ENCODE assay signal across 10 cellular contexts in genomic region chr4:2259541-2260267, GRCh38. TPM values are rescaled to one million over a fixed set of nuclear protein-coding genes. Genes with fewer than 3 reads are reported as not detected.
DNase-seq lines count a peak whose midpoint lies in the region; ATAC-seq and TF ChIP-seq lines count a peak whose summit lies in the region.
"Had no signal": no experiment of that assay in that cellular context is flagged by ENCODE, and none has a peak within 500 bp of the region (broad histone marks: within the 10 kb centered on the region; RNA-seq: fewer than 3 reads in every experiment).

No MANE protein-coding gene starts in this region.

- no peak for TF ChIP-seq RAD21 in SK-N-SH (IDR thresholded peaks at IDR 0.05; ENCODE audit: low read length)

- no peak for TF ChIP-seq CTCF in SK-N-SH (IDR thresholded peaks at IDR 0.05)
- TF ChIP-seq CTCF in body of pancreas (IDR thresholded peaks at IDR 0.05), result no peak

- H3K36me3 Mint-ChIP-seq in stimulated activated effector memory CD8-positive, alpha-beta T cell treated with anti-CD3 and anti-CD28 coated beads, Interleukin-12 subunit alpha, Interleukin-12 subunit beta, amount 100 ng/mL, for 72 hours, result peaks cover 10% of the 10 kb centered on the region

- DNase-seq in SK-N-SH (no peak), body of pancreas (peak; percentile 1 to 13 (median 8)), left colon (peak; percentile 5 to 23), NCI-H446 treated with DMSO at 0.1 percent for 48 hours (lab: John Stamatoyannopoulos, UW) (no peak), medulla oblongata (ENCODE audit: extremely low spot score) (no peak)
- DNase-seq in stimulated activated effector memory CD8-positive, alpha-beta T cell treated with anti-CD3 and anti-CD28 coated beads, Interleukin-12 subunit alpha, Interleukin-12 subunit beta, amount 100 ng/mL, for 72 hours (ENCODE audit: low spot score in 2 of 2), result no peak

- peaks cover 59% of the 10 kb centered on the region for H4K20me1 ChIP-seq in SK-N-SH (ENCODE audit: insufficient read depth)

- CTCF ChIA-PET in SK-N-SH (lab: Yijun Ruan, JAX), result interaction anchor here (0.8 to 1.7 kb wide), 2 partner anchors 9 to 40 kb away, joined by 3 to 4 read pairs; no protein-coding TSS in a partner anchor

- H3K4me3 Mint-ChIP-seq in stimulated activated effector memory CD8-positive, alpha-beta T cell treated with anti-CD3 and anti-CD28 coated beads, Interleukin-12 subunit alpha, Interleukin-12 subunit beta, amount 100 ng/mL, for 72 hours, result peak overlapping the region; percentile 66

- intact Hi-C loops in body of pancreas (cut with DNase I) (loop anchor here (10.0 kb wide), 1 partner anchor 165 kb away; no protein-coding TSS in a partner anchor), left colon (cut with DNase I, micrococcal nuclease) (loop anchor here in 1 of 2 donors (10.0 kb wide), 1 partner anchor 205 kb away; the partner anchor contains the start of gene RNF4)

- H3K27ac Mint-ChIP-seq in stimulated activated effector memory CD8-positive, alpha-beta T cell treated with anti-CD3 and anti-CD28 coated beads, Interleukin-12 subunit alpha, Interleukin-12 subunit beta, amount 100 ng/mL, for 72 hours, result peak overlapping the region; percentile 8

- no peak for TF ChIP-seq EP300 in SK-N-SH (IDR thresholded peaks at IDR 0.05; ENCODE audit: borderline replicate concordance in 1 of 2, low read depth in 1 of 2, low read length in 1 of 2)

- WGBS in SK-N-SH (ENCODE audit: low lambda C conversion rate), result 100% methylated on average over 1 of the region's 14 CpGs
- 73 to 79% methylated on average over 8 to 14 of the region's 14 CpGs for WGBS in body of pancreas, 2 donors

- H3K4me3 ChIP-seq in SK-N-SH (ENCODE audit: low read depth in 2 of 2, low read length in 1 of 2) (peak overlapping the region; percentile 83 to 87; a peak in 3 of 4 replicates), body of pancreas (no peak overlapping the region)

- H3K9me2 ChIP-seq in SK-N-SH, result no peaks in the 10 kb centered on the region

- H3K4me2 ChIP-seq in SK-N-SH, result peak overlapping the region; percentile 91

- no peak for TF ChIP-seq POLR2A in body of pancreas (IDR thresholded peaks at IDR 0.05)

- peaks cover 7% of the 10 kb centered on the region for H3K4me1 Mint-ChIP-seq in stimulated activated effector memory CD8-positive, alpha-beta T cell treated with anti-CD3 and anti-CD28 coated beads, Interleukin-12 subunit alpha, Interleukin-12 subunit beta, amount 100 ng/mL, for 72 hours

- no peaks in the 10 kb centered on the region for H3K27me3 ChIP-seq in SK-N-SH (ENCODE audit: insufficient read depth)
- no peaks in the 10 kb centered on the region for H3K27me3 ChIP-seq in body of pancreas

- no peaks in the 10 kb centered on the region for H3F3A ChIP-seq in SK-N-SH (replicated peaks; ENCODE audit: insufficient read depth)

- H3K9me3 ChIP-seq in SK-N-SH (no peaks in the 10 kb centered on the region), body of pancreas (no peaks in the 10 kb centered on the region)

- no peaks in the 10 kb centered on the region for H3K9me3 Mint-ChIP-seq in stimulated activated effector memory CD8-positive, alpha-beta T cell treated with anti-CD3 and anti-CD28 coated beads, Interleukin-12 subunit alpha, Interleukin-12 subunit beta, amount 100 ng/mL, for 72 hours

- H3K36me3 ChIP-seq in SK-N-SH (replicated peaks in 1 of 2; ENCODE audit: control insufficient read depth in 1 of 2, insufficient read depth in 2 of 2, low read length in 1 of 2) (peaks cover 0 to 34% of the 10 kb centered on the region in 2 experiments), body of pancreas (replicated peaks in 1 of 2; ENCODE audit: insufficient read depth in 1 of 2, low read depth in 2 of 2) (peaks cover 0 to 2% of the 10 kb centered on the region in 2 donors)

- POLR2A ChIA-PET in SK-N-SH (lab: Yijun Ruan, JAX), result interaction anchor here (1.3 kb wide), 1 partner anchor 9 kb away, joined by 6 read pairs; no protein-coding TSS in a partner anchor

- ATAC-seq in SK-N-SH treated with all-trans-retinoic acid at 6 μM for 48 hours, result no peak
- no peak for ATAC-seq in body of pancreas
- ATAC-seq in left colon, result no peak
- ATAC-seq in stimulated activated effector memory CD8-positive, alpha-beta T cell treated with anti-CD3 and anti-CD28 coated beads, Interleukin-12 subunit alpha, Interleukin-12 subunit beta, amount 100 ng/mL, for 72 hours, result no peak
- ATAC-seq in GM21619 (IDR thresholded peaks at IDR 0.05; ENCODE audit: unreplicated experiment), result no peak

- H3K4me1 ChIP-seq in SK-N-SH (ENCODE audit: control insufficient read depth in 1 of 2, insufficient read depth in 2 of 2, low read depth in 1 of 2, low read length in 1 of 2) (peaks cover 5 to 72% of the 10 kb centered on the region in 2 experiments; a peak in 2 of 4 replicates), body of pancreas (peaks cover 69% of the 10 kb centered on the region)

- H3K27ac ChIP-seq in SK-N-SH (ENCODE audit: low read depth in 2 of 2, low read length in 1 of 2) (no peak overlapping the region; a peak in 1 of 4 replicates), body of pancreas (peak overlapping the region in 2 of 4 donors; percentile 83 to 90)
- H3K27ac ChIP-seq: 22Rv1, HL-60 had no signal

- no peak overlapping the region for H2AFZ ChIP-seq in SK-N-SH (ENCODE audit: low read depth)

- peak overlapping the region; percentile 83; the same call in 1 of the 2 replicates for H3K9ac ChIP-seq in SK-N-SH

- peaks cover 41% of the 10 kb centered on the region for H3K79me2 ChIP-seq in SK-N-SH (ENCODE audit: insufficient read depth)

TF ChIP-seq in SK-N-SH, 30 proteins besides CTCF, POLR2A, EP300 and RAD21:
- no peak for TF ChIP-seq EZH2phosphoT487 (IDR thresholded peaks at IDR 0.05; ENCODE audit: borderline replicate concordance, low read depth)
- TF ChIP-seq JUND (IDR thresholded peaks at IDR 0.05), result no peak
- TF ChIP-seq MXI1 (IDR thresholded peaks at IDR 0.05; ENCODE audit: low read depth, low read length), result no peak
- TF ChIP-seq FOSL2 (IDR thresholded peaks at IDR 0.05; ENCODE audit: borderline replicate concordance, low read depth), result no peak

TF ChIP-seq in SK-N-SH treated with all-trans-retinoic acid at 6 μM for 48 hours, 23 proteins besides CTCF, POLR2A, EP300 and RAD21:
- no peak for TF ChIP-seq ISL1 (CRISPR knock-in tag; IDR thresholded peaks at IDR 0.05)
- TF ChIP-seq PATZ1 (CRISPR knock-in tag; IDR thresholded peaks at IDR 0.05; ENCODE audit: borderline replicate concordance), result no peak
- TF ChIP-seq ZNF8 (CRISPR knock-in tag; IDR thresholded peaks at IDR 0.05), result no peak
- TF ChIP-seq POU6F1 (CRISPR knock-in tag; IDR thresholded peaks at IDR 0.05; ENCODE audit: borderline replicate concordance, low read depth), result no peak
- TF ChIP-seq ZFP30 (CRISPR knock-in tag; IDR thresholded peaks at IDR 0.05), result no peak
- TF ChIP-seq ZFP3 (CRISPR knock-in tag; IDR thresholded peaks at IDR 0.05), result no peak
- no peak for TF ChIP-seq ARNTL (CRISPR knock-in tag; IDR thresholded peaks at IDR 0.05; ENCODE audit: borderline replicate concordance, low read depth)
- TF ChIP-seq BACH2 (CRISPR knock-in tag; IDR thresholded peaks at IDR 0.05; ENCODE audit: borderline replicate concordance), result no peak

RNA-seq across cellular contexts. Expression of gene MXD4, which starts 2.2 kb away (rescaled TPM):
- 38.6 and 42.2 TPM in 2 replicates for polyA plus RNA-seq in SK-N-SH (2012; rRNA removed)
- 17.3 and 28.2 TPM in 2 replicates for polyA plus RNA-seq in SK-N-SH (2012; cell fraction: cytosol; rRNA removed)
- 58.8 and 62.0 TPM in 2 replicates for polyA plus RNA-seq in SK-N-SH (2012; cell fraction: nucleus; rRNA removed)
- 10 to 100 TPM; 40.7 to 45.5 TPM for total RNA-seq in body of pancreas
- 10 to 100 TPM; 33.1 to 49.8 TPM for total RNA-seq in left colon

RNA-seq across cellular contexts. Expression of gene HAUS3, which starts 17.8 kb away (rescaled TPM):
- 6.3 and 6.4 TPM in 2 replicates for polyA plus RNA-seq in SK-N-SH (2012; rRNA removed)
- 4.0 and 4.4 TPM in 2 replicates for polyA plus RNA-seq in SK-N-SH (2012; cell fraction: cytosol; rRNA removed)
- polyA plus RNA-seq in SK-N-SH (2012; cell fraction: nucleus; rRNA removed), result 15.3 and 15.8 TPM in 2 replicates
- total RNA-seq in body of pancreas, result 10 to 100 TPM in 1 of 2 donors, 1 to 10 TPM in 1; 7.3 to 11.9 TPM
- total RNA-seq in left colon, result 1 to 10 TPM; 7.7 to 9.7 TPM

RNA-seq across cellular contexts. Expression of gene POLN, which starts 17.8 kb away (rescaled TPM):
- 0.67 and 1.2 TPM in 2 replicates for polyA plus RNA-seq in SK-N-SH (2012; rRNA removed)
- polyA plus RNA-seq in SK-N-SH (2012; cell fraction: cytosol; rRNA removed), result 0.31 and 0.38 TPM in 2 replicates
- polyA plus RNA-seq in SK-N-SH (2012; cell fraction: nucleus; rRNA removed), result 4.2 and 4.9 TPM in 2 replicates
- total RNA-seq in body of pancreas, result 1 to 10 TPM; 4.9 to 5.9 TPM
- total RNA-seq in left colon, result 1 to 10 TPM; 1.3 to 3.1 TPM

Comparison
In these comparisons a context has a peak if more than half of its experiments do, and no peak if none do; other contexts are left out.
1. DNase-seq: peak in body of pancreas (4 of 4) and left colon (2 of 2); none in SK-N-SH (single experiment), stimulated activated effector memory CD8-positive, alpha-beta T cell treated with anti-CD3 and anti-CD28 coated beads, Interleukin-12 subunit alpha, Interleukin-12 subunit beta, amount 100 ng/mL, for 72 hours (0 of 2), NCI-H446 treated with DMSO at 0.1 percent for 48 hours (single experiment) and medulla oblongata (single experiment).
2. H3K4me3 ChIP-seq: peak in SK-N-SH (2 of 2); none in body of pancreas (0 of 2).